ENCODE assay signal across 23 cellular contexts in the genomic region with DNA sequence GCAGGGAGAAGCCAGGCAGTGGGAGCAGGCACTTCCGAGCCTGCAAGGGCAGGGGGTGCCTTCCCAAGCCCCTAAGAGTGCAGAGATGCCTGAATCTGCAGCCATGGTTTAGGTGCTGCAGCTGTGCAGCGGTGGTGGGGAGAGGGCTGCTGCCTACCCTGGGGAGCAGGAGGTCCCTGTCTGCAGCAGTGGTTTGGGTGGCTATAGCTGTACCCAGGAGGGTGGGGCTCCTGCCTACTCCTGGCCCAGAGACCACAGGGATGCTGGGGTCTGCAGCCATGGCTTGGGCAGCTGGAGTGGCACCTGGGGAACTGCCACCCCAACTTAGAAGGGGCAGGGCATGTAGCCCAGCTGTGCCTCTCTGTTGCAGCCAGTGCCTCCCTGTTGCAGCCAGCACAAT.
"Had no signal": no experiment of that assay in that cellular context is flagged by ENCODE, and none has a peak within 500 bp of the region (broad histone marks: within the 10 kb centered on the region; RNA-seq: fewer than 3 reads in every experiment).

No MANE protein-coding gene starts in this region.

- H3K27ac ChIP-seq: colonic mucosa, dorsolateral prefrontal cortex, esophagus muscularis mucosa, foreskin keratinocyte, heart right ventricle, left lung had no signal

- H3K9me3 ChIP-seq: colonic mucosa, esophagus muscularis mucosa, left lung had no signal

- H3K4me3 ChIP-seq: colonic mucosa, dorsolateral prefrontal cortex, esophagus muscularis mucosa, heart right ventricle, left lung, lung had no signal

- H3K27me3 ChIP-seq: colonic mucosa, esophagus muscularis mucosa, foreskin keratinocyte, heart right ventricle, left lung had no signal

- FAIRE-seq: endothelial cell of umbilical vein, frontal cortex, islet of Langerhans, keratinocyte had no signal

- ATAC-seq: foreskin keratinocyte, heart right ventricle, left cardiac atrium, left lung, left ventricle myocardium superior had no signal

- H3K4me1 ChIP-seq: colonic mucosa, heart right ventricle, left lung had no signal

- H3K36me3 ChIP-seq: colonic mucosa, esophagus muscularis mucosa, heart right ventricle, left lung had no signal

- DNase-seq: colonic mucosa; cortex of kidney; dermis blood vessel endothelial cell; dorsolateral prefrontal cortex; effector CD4-positive, alpha-beta T cell; effector memory CD4-positive, alpha-beta T cell; foreskin keratinocyte; glutamatergic neuron; head of caudate nucleus; heart right ventricle; hippocampal formation; left cardiac atrium; left lung; left ventricle myocardium superior; mammary epithelial cell; mesendoderm; midbrain had no signal
